In genomic region chr14:72716471-72716870, GRCh38 we compare ENCODE assay signal across 23 cellular contexts.
DNase-seq lines count a peak whose midpoint lies in the region; ATAC-seq and TF ChIP-seq lines count a peak whose summit lies in the region.
"Had no signal": no experiment of that assay in that cellular context is flagged by ENCODE, and none has a peak within 500 bp of the region (broad histone marks: within the 10 kb centered on the region; RNA-seq: fewer than 3 reads in every experiment).

No MANE protein-coding gene starts in this region.

- intact Hi-C loops in posterior vena cava (cut with DNase I): no loop called here

- H3K27me3 Mint-ChIP-seq in endothelial cell (ENCODE audit: unreplicated experiment): no peaks in the 10 kb centered on the region

- no peak overlapping the region for H3K27ac ChIP-seq in HEK293 (ENCODE audit: extremely low read depth, low read depth, low read length)
- H3K27ac ChIP-seq: body of pancreas, hepatocyte, SJSA1, tibial nerve had no signal

- no peak for ATAC-seq in HG03139 (IDR thresholded peaks at IDR 0.05; ENCODE audit: unreplicated experiment)
- ATAC-seq: body of pancreas had no signal

- peak overlapping the region; percentile 4 for H3K4me3 Mint-ChIP-seq in endothelial cell (ENCODE audit: unreplicated experiment)
- H3K4me3 Mint-ChIP-seq: CD14-positive monocyte had no signal

- CTCF ChIA-PET in HEK293 (lab: Yijun Ruan, JAX): no interaction called here

- no peaks in the 10 kb centered on the region for H3K36me3 ChIP-seq in HEK293 (ENCODE audit: control insufficient read depth in 2 of 2, insufficient read depth in 1 of 2, low read length in 2 of 2)
- H3K36me3 ChIP-seq: SJSA1, tibial nerve had no signal

- no peak overlapping the region for H3K27ac Mint-ChIP-seq in endothelial cell (ENCODE audit: unreplicated experiment)
- H3K27ac Mint-ChIP-seq: CD14-positive monocyte had no signal

- peaks cover 4% of the 10 kb centered on the region; the same call in 1 of the 2 replicates for H3K4me1 ChIP-seq in HEK293 (ENCODE audit: control insufficient read depth, insufficient read depth, low read length)
- H3K4me1 ChIP-seq: body of pancreas had no signal

- H3K36me3 Mint-ChIP-seq in endothelial cell (ENCODE audit: low read depth, unreplicated experiment): no peaks in the 10 kb centered on the region
- H3K36me3 Mint-ChIP-seq: CD14-positive monocyte had no signal

- POLR2A ChIA-PET in HEK293 (lab: Yijun Ruan, JAX): no interaction called here

- in situ Hi-C loops in G401 (cut with HindIII; ENCODE audit: low sequenced_read_pairs): no loop called here

- TF ChIP-seq CTCF in HEK293 (tag by site-specific recombination; IDR thresholded peaks at IDR 0.05) (no peak), endothelial cell (IDR thresholded peaks at IDR 0.05; ENCODE audit: unreplicated experiment) (no peak)

- H3K9me3 Mint-ChIP-seq in endothelial cell (ENCODE audit: unreplicated experiment): no peaks in the 10 kb centered on the region
- H3K9me3 Mint-ChIP-seq: CD14-positive monocyte had no signal

- H3K9me3 ChIP-seq in HEK293 (ENCODE audit: control insufficient read depth, insufficient read depth, low read depth, low read length): no peaks in the 10 kb centered on the region
- H3K9me3 ChIP-seq: body of pancreas, mucosa of descending colon, SJSA1, tibial nerve had no signal

- no peak overlapping the region for H3K4me3 ChIP-seq in HEK293 (ENCODE audit: low read depth, low read length)
- H3K4me3 ChIP-seq: body of pancreas, GM12878, hepatocyte, mucosa of descending colon, SJSA1, skin epidermis, tibial nerve had no signal

- DNase-seq in DMS79 treated with DMSO at 0.1 percent for 48 hours (lab: John Stamatoyannopoulos, UW): peak; percentile 46
- no peak for DNase-seq in DMS79 (lab: John Stamatoyannopoulos, UW)
- DNase-seq in endothelial cell (ENCODE audit: low spot score): no peak
- DNase-seq in posterior vena cava (ENCODE audit: low spot score): peak; percentile 4
- no peak for DNase-seq in SW480 (ENCODE audit: low spot score)
- no peak for DNase-seq in G401 (ENCODE audit: low spot score)
- DNase-seq: 8988T; activated CD4-positive, alpha-beta T cell treated with anti-CD3 and anti-CD28 coated beads for 4 hours; activated naive CD4-positive, alpha-beta T cell treated with Interleukin-2 at 50 U/mL for 16 hours; body of pancreas; kidney glomerular epithelial cell; mucosa of descending colon; NCI-H1436 treated with DMSO at 0.1 percent for 48 hours; NCI-H345; T1000 had no signal

- peaks cover 2% of the 10 kb centered on the region for H3K4me1 Mint-ChIP-seq in endothelial cell (ENCODE audit: unreplicated experiment)

TF ChIP-seq in HEK293, 187 proteins besides CTCF, POLR2A, EP300 and RAD21:
- TF ChIP-seq ZNF133 (tag by site-specific recombination; IDR thresholded peaks at IDR 0.05): peak; percentile 50
- no peak for TF ChIP-seq SCRT1 (tag by site-specific recombination; IDR thresholded peaks at IDR 0.05; ENCODE audit: borderline replicate concordance)
- no peak for TF ChIP-seq KLF1 (tag by site-specific recombination; IDR thresholded peaks at IDR 0.05)

Comparison
In these comparisons a context has a peak if more than half of its experiments do, and no peak if none do; other contexts are left out.
1. DNase-seq: peak in DMS79 treated with DMSO at 0.1 percent for 48 hours (single experiment) and posterior vena cava (single experiment); none in DMS79 (single experiment), endothelial cell (single experiment), SW480 (single experiment) and G401 (single experiment).